Comparison of ENCODE assay signal across 17 cellular contexts in the genomic region with DNA sequence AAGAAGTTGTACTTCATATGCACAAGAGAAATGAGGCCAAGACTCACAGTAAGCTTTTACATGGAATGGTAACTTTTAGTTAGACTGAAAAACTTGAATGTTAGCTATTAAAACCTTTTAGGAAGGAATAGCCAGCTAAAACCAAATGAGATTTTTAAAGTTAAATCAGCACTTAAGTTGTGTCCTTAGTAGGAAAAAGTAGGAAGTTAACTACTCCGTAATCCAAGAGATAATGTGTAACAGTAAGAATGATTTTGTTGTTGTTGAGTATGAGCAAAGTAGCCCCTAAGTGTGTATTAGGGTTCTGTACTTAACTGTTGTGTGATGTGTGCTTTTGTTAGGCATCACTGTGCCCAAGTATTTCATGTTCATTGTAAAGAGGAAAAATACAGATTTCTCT. TPM values are rescaled to one million over a fixed set of nuclear protein-coding genes. Genes with fewer than 3 reads are reported as not detected.
DNase-seq lines count a peak whose midpoint lies in the region; ATAC-seq and TF ChIP-seq lines count a peak whose summit lies in the region.
"Had no signal": no experiment of that assay in that cellular context is flagged by ENCODE, and none has a peak within 500 bp of the region (broad histone marks: within the 10 kb centered on the region; RNA-seq: fewer than 3 reads in every experiment).

No MANE protein-coding gene starts in this region.

- H3K9ac ChIP-seq in mesenchymal stem cell (ENCODE audit: low read length): peak overlapping the region; percentile 4

- H4K20me1 ChIP-seq in GM23338 (replicated peaks; ENCODE audit: insufficient read depth): peaks cover 44% of the 10 kb centered on the region

- H3K27ac ChIP-seq in GM23338 (ENCODE audit: low read depth) (peak overlapping the region; percentile 24), mesenchymal stem cell (ENCODE audit: low read length, poor library complexity, severe bottlenecking) (peak overlapping the region; percentile 35)
- H3K27ac ChIP-seq: Peyer's patch had no signal

- H3K36me3 Mint-ChIP-seq in activated naive CD4-positive, alpha-beta T cell treated with anti-CD3 and anti-CD28 coated beads for 36 hours (ENCODE audit: low read depth): peaks cover 35% of the 10 kb centered on the region
- peaks cover 85% of the 10 kb centered on the region for H3K36me3 Mint-ChIP-seq in GM23338 (ENCODE audit: low read depth)
- H3K36me3 Mint-ChIP-seq in activated naive CD8-positive, alpha-beta T cell: no peaks in the 10 kb centered on the region

- peaks cover 46% of the 10 kb centered on the region for H3F3A ChIP-seq in GM23338 (replicated peaks; ENCODE audit: low read depth)

- H3K79me2 ChIP-seq in GM23338 (replicated peaks; ENCODE audit: insufficient read depth): peaks cover 13% of the 10 kb centered on the region; the same call in 1 of the 2 replicates

- no peaks in the 10 kb centered on the region for H3K9me3 ChIP-seq in mesenchymal stem cell (ENCODE audit: control insufficient read depth, low read length)
- H3K9me3 ChIP-seq: BE2C, Peyer's patch had no signal

- no peak overlapping the region for H2BK15ac ChIP-seq in mesenchymal stem cell (ENCODE audit: low read depth, poor library complexity, severe bottlenecking)

- H3K4me3 ChIP-seq in GM23338 (no peak overlapping the region), mesenchymal stem cell (ENCODE audit: insufficient read depth in 1 of 2, low read depth in 1 of 2, low read length in 2 of 2) (no peak overlapping the region)
- H3K4me3 ChIP-seq: Peyer's patch had no signal

- peak overlapping the region; percentile 78 for H3K27ac Mint-ChIP-seq in activated naive CD4-positive, alpha-beta T cell treated with anti-CD3 and anti-CD28 coated beads for 36 hours
- H3K27ac Mint-ChIP-seq in GM23338: no peak overlapping the region
- H3K27ac Mint-ChIP-seq in activated naive CD8-positive, alpha-beta T cell: peak overlapping the region; percentile 70

- H3K9me2 ChIP-seq in GM23338 (ENCODE audit: insufficient read depth): no peaks in the 10 kb centered on the region

- WGBS in mesenchymal stem cell: 100% methylated on average over 1 of the region's 1 CpG

- H3K27me3 ChIP-seq in GM23338 (ENCODE audit: insufficient read depth): no peaks in the 10 kb centered on the region
- no peaks in the 10 kb centered on the region for H3K27me3 ChIP-seq in mesenchymal stem cell (ENCODE audit: control insufficient read depth in 1 of 2, insufficient read depth in 1 of 2, low read length in 2 of 2)
- H3K27me3 ChIP-seq: BE2C, Peyer's patch had no signal

- no peak overlapping the region for H3K23ac ChIP-seq in mesenchymal stem cell (ENCODE audit: low read length in 2 of 2)

- H3K79me1 ChIP-seq in mesenchymal stem cell (replicated peaks; ENCODE audit: low read length, poor library complexity, severe bottlenecking): peaks cover 6% of the 10 kb centered on the region

- CTCF ChIA-PET in activated naive CD4-positive, alpha-beta T cell treated with anti-CD3 and anti-CD28 coated beads for 36 hours (lab: Charles Lee): interaction anchor here (0.6 to 1.4 kb wide), 2 partner anchors 12 to 26 kb away, joined by 3 to 5 read pairs; no protein-coding TSS in a partner anchor

- no peak overlapping the region for H2BK120ac ChIP-seq in mesenchymal stem cell (ENCODE audit: low read depth, low read length)

- H3K36me3 ChIP-seq in GM23338 (ENCODE audit: insufficient read depth) (peaks cover 63% of the 10 kb centered on the region), mesenchymal stem cell (ENCODE audit: control insufficient read depth in 1 of 2, insufficient read depth in 2 of 2, low read depth in 1 of 2, low read length in 2 of 2) (peaks cover 31 to 88% of the 10 kb centered on the region in 2 experiments)

- no peak overlapping the region for H4K8ac ChIP-seq in mesenchymal stem cell (ENCODE audit: low read length)

- H3K14ac ChIP-seq in mesenchymal stem cell (ENCODE audit: low read length in 2 of 2): no peak overlapping the region

- H3K9me3 Mint-ChIP-seq in activated naive CD4-positive, alpha-beta T cell treated with anti-CD3 and anti-CD28 coated beads for 36 hours: no peaks in the 10 kb centered on the region
- no peaks in the 10 kb centered on the region for H3K9me3 Mint-ChIP-seq in GM23338
- H3K9me3 Mint-ChIP-seq in activated naive CD8-positive, alpha-beta T cell (ENCODE audit: low read depth): no peaks in the 10 kb centered on the region
- H3K9me3 Mint-ChIP-seq: CD8-positive, alpha-beta memory T cell had no signal

- peaks cover 18% of the 10 kb centered on the region for H3K4me1 Mint-ChIP-seq in activated naive CD4-positive, alpha-beta T cell treated with anti-CD3 and anti-CD28 coated beads for 36 hours (ENCODE audit: low read depth)
- peaks cover 1% of the 10 kb centered on the region; the same call in 2 of the 3 replicates for H3K4me1 Mint-ChIP-seq in GM23338
- H3K4me1 Mint-ChIP-seq in activated naive CD8-positive, alpha-beta T cell (ENCODE audit: low read depth): peaks cover 28% of the 10 kb centered on the region

- no peak overlapping the region for H4K91ac ChIP-seq in mesenchymal stem cell (ENCODE audit: low read length)

- DNase-seq in activated naive CD4-positive, alpha-beta T cell treated with anti-CD3 and anti-CD28 coated beads for 36 hours: no peak
- no peak for DNase-seq in activated naive CD4-positive, alpha-beta T cell treated with anti-CD3 and anti-CD28 coated beads, Interleukin-2, amount 50 U/mL, for 16 hours
- DNase-seq in GM23338 (ENCODE audit: low spot score) (no peak), mesenchymal stem cell (no peak), DMS79 (lab: John Stamatoyannopoulos, UW) (no peak)
- no peak for DNase-seq in stimulated activated CD4-positive, alpha-beta T cell treated with anti-CD3 and anti-CD28 coated beads, Interleukin-2, amount 100 ng/mL, for 48 hours
- DNase-seq: BE2C; CD8-positive, alpha-beta memory T cell; NCI-H187 treated with DMSO at 0.1 percent for 48 hours; NCI-H2171; NCI-H524; Peyer's patch; SHP77 treated with DMSO at 0.1 percent for 48 hours had no signal

- H2BK12ac ChIP-seq in mesenchymal stem cell (ENCODE audit: low read length in 2 of 2): no peak overlapping the region

- TF ChIP-seq CTCF in GM23338 (conservative IDR thresholded peaks at IDR 0.05; ENCODE audit: low read depth in 2 of 2): no peak

- ATAC-seq in GM23338: no peak
- ATAC-seq in GM18511 (IDR thresholded peaks at IDR 0.05; ENCODE audit: unreplicated experiment): no peak

- no peak overlapping the region for H2AFZ ChIP-seq in GM23338
- H2AFZ ChIP-seq in mesenchymal stem cell (ENCODE audit: low read depth, low read length): no peak overlapping the region

- no peak overlapping the region for H2AK5ac ChIP-seq in mesenchymal stem cell (ENCODE audit: low read length, severe bottlenecking)

- H3K4me2 ChIP-seq in GM23338 (no peak overlapping the region), mesenchymal stem cell (ENCODE audit: low read length, poor library complexity, severe bottlenecking) (no peak overlapping the region)

- H3K4me1 ChIP-seq in GM23338 (ENCODE audit: insufficient read depth) (no peaks in the 10 kb centered on the region), mesenchymal stem cell (ENCODE audit: control insufficient read depth, insufficient read depth, low read depth, low read length) (no peaks in the 10 kb centered on the region)
- H3K4me1 ChIP-seq: BE2C, Peyer's patch had no signal

- H3K4me3 Mint-ChIP-seq in activated naive CD4-positive, alpha-beta T cell treated with anti-CD3 and anti-CD28 coated beads for 36 hours: no peak overlapping the region
- H3K4me3 Mint-ChIP-seq in GM23338: no peak overlapping the region
- no peak overlapping the region for H3K4me3 Mint-ChIP-seq in activated naive CD8-positive, alpha-beta T cell
- H3K4me3 Mint-ChIP-seq: CD8-positive, alpha-beta memory T cell had no signal

- intact Hi-C loops in activated naive CD4-positive, alpha-beta T cell treated with anti-CD3 and anti-CD28 coated beads for 36 hours (cut with micrococcal nuclease): no loop called here

- no peak overlapping the region for H3K18ac ChIP-seq in mesenchymal stem cell (ENCODE audit: low read depth in 1 of 2, low read length in 2 of 2)

- H3K4ac ChIP-seq in mesenchymal stem cell (ENCODE audit: low read depth in 1 of 2, low read length in 2 of 2): no peak overlapping the region

- no peaks in the 10 kb centered on the region for H3K27me3 Mint-ChIP-seq in activated naive CD4-positive, alpha-beta T cell treated with anti-CD3 and anti-CD28 coated beads for 36 hours (ENCODE audit: low read depth)
- peaks cover 1% of the 10 kb centered on the region for H3K27me3 Mint-ChIP-seq in GM23338 (ENCODE audit: insufficient read depth, low read depth, poor library complexity)
- no peaks in the 10 kb centered on the region for H3K27me3 Mint-ChIP-seq in activated naive CD8-positive, alpha-beta T cell

- H2BK5ac ChIP-seq in mesenchymal stem cell (ENCODE audit: low read depth, low read length, poor library complexity, severe bottlenecking): no peak overlapping the region

TF ChIP-seq in GM23338, 12 proteins besides CTCF, POLR2A, EP300 and RAD21 (continues in another document):
- TF ChIP-seq CREB1 (CRISPR knock-in tag; IDR thresholded peaks at IDR 0.05; ENCODE audit: low read depth) (no peak), STAT1 (IDR thresholded peaks at IDR 0.05; ENCODE audit: unreplicated experiment) (no peak)

RNA-seq across cellular contexts. Expression of a gene that starts 13.2 kb away (rescaled TPM):
- total RNA-seq in activated naive CD4-positive, alpha-beta T cell treated with anti-CD3 and anti-CD28 coated beads for 36 hours: 100 to 1,000 TPM; 158 to 159 TPM
- 258 and 313 TPM in 2 replicates for total RNA-seq in GM23338 (2014; rRNA removed; shearing (Covaris generic))
- 171 and 204 TPM in 2 replicates for polyA plus RNA-seq in GM23338 (2016; fragmentation: Nextera tagmentation; extraction: Ambion mirVana)
- polyA plus RNA-seq in mesenchymal stem cell (2013, experiment 1 of 2): 132 TPM
- polyA plus RNA-seq in mesenchymal stem cell (2013, experiment 2 of 2): 135 TPM

RNA-seq across cellular contexts. Expression of a gene that starts 21.4 kb away (rescaled TPM):
- under 1 TPM; 0.17 to 0.31 TPM for total RNA-seq in activated naive CD4-positive, alpha-beta T cell treated with anti-CD3 and anti-CD28 coated beads for 36 hours
- 0.31 and 1.5 TPM in 2 replicates for total RNA-seq in GM23338 (2014; rRNA removed; shearing (Covaris generic))
- 0.71 and 0.78 TPM in 2 replicates for polyA plus RNA-seq in GM23338 (2016; fragmentation: Nextera tagmentation; extraction: Ambion mirVana)
- polyA plus RNA-seq in mesenchymal stem cell (2013, experiment 1 of 2): not detected
- not detected for polyA plus RNA-seq in mesenchymal stem cell (2013, experiment 2 of 2)
- total RNA-seq: Daoy, Peyer's patch had no signal
- polyA plus RNA-seq: AG04450; CD8-positive, alpha-beta memory T cell had no signal

RNA-seq across cellular contexts. Expression of a gene that starts 34.2 kb away (rescaled TPM):
- 100 to 1,000 TPM; 207 to 222 TPM for total RNA-seq in activated naive CD4-positive, alpha-beta T cell treated with anti-CD3 and anti-CD28 coated beads for 36 hours
- 144 and 170 TPM in 2 replicates for total RNA-seq in GM23338 (2014; rRNA removed; shearing (Covaris generic))
- 253 and 313 TPM in 2 replicates for polyA plus RNA-seq in GM23338 (2016; fragmentation: Nextera tagmentation; extraction: Ambion mirVana)
- 208 TPM for polyA plus RNA-seq in mesenchymal stem cell (2013, experiment 1 of 2)
- polyA plus RNA-seq in mesenchymal stem cell (2013, experiment 2 of 2): 196 TPM
